ENCODE assay signal across 8 cellular contexts in the genomic region with DNA sequence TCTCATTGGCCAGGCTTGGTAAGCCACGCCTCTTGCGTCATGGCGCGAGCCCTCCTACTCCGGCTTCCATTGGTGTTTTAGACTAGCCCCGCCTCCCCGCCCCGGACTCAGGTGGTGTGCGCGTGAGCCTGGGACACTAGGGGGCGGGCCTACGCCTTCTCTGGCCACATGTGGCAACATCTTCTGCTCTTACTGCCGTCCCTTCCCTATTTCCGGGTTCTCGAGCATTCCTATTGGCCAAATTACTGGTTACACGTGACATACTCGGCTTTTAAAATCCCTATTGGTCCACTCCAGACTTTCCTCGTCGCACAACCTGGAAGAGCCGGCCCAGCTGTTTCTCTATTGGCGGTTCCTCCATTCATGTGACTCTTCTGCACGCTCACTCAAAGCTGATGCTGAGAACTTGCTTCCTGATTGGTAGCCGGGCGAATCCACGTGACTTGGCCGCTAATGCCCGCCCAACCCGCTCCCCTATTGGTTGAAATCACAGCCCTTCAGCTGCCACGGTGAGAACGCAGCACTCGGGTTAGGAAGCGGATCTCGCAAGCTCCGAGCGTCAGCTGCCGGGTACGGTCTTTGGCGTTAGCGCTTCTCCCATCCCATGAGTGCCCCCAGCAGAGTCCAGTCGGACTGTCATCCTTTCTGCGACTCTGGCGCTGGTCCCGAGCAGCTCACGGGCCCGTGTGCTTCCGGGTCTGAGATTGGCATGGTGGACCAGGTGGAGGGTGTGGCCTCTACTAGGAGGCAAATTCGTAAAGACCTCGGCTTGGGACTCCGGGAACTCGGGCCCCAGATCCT. TPM values are rescaled to one million over a fixed set of nuclear protein-coding genes. Genes with fewer than 3 reads are reported as not detected.
A peak's percentile ranks its signal among the peaks of the same experiment; 100 is the strongest.
DNase-seq lines count a peak whose midpoint lies in the region; ATAC-seq, FAIRE-seq and TF ChIP-seq lines count a peak whose summit lies in the region.

Gene BLOC1S3 (plus strand): TSS at position 523 of the 801 bp plus-strand sequence. CDS start 513 bp downstream, outside the sequence.

- H4K20me1 ChIP-seq in H1 (replicated peaks in 1 of 2; ENCODE audit: control insufficient read depth in 1 of 2, insufficient read depth in 2 of 2, low read length in 2 of 2), result peaks cover 2 to 5% of the 10 kb centered on the region in 2 experiments

- no peak within 1 kb of the TSS for H2AK5ac ChIP-seq in H1 (ENCODE audit: low read depth, low read length)
- H2AK5ac ChIP-seq in mesenchymal stem cell (ENCODE audit: low read length, severe bottlenecking), result no peak within 1 kb of the TSS

- TF ChIP-seq RAD21 in H1 (IDR thresholded peaks at IDR 0.05 in 1 of 2, conservative IDR thresholded peaks at IDR 0.05 in 1 of 2; ENCODE audit: low read depth in 2 of 2, low read length in 2 of 2), result no peak

- H3K4me2 ChIP-seq in H1 (ENCODE audit: insufficient read depth in 1 of 2, low read depth in 2 of 2, low read length in 2 of 2) (peak within 1 kb of the TSS; percentile 91), mesenchymal stem cell (ENCODE audit: low read length, poor library complexity, severe bottlenecking) (peak within 1 kb of the TSS; percentile 94)

- H4K91ac ChIP-seq in H1 (replicated peaks; ENCODE audit: insufficient read length, low read length) (no peak within 1 kb of the TSS), mesenchymal stem cell (ENCODE audit: low read length) (peak within 1 kb of the TSS; percentile 80)

- H3K4ac ChIP-seq in H1 (replicated peaks; ENCODE audit: insufficient read length, low read depth, low read length) (no peak within 1 kb of the TSS), mesenchymal stem cell (ENCODE audit: low read depth in 1 of 2, low read length in 2 of 2) (peak within 1 kb of the TSS; percentile 75 to 83)

- H2BK15ac ChIP-seq in H1 (ENCODE audit: low read length) (no peak within 1 kb of the TSS), mesenchymal stem cell (ENCODE audit: low read depth, poor library complexity, severe bottlenecking) (peak within 1 kb of the TSS; percentile 78)

- peak within 1 kb of the TSS; percentile 3 for H4K5ac ChIP-seq in H1 (ENCODE audit: insufficient read length, low read depth, low read length)

- H3K23ac ChIP-seq in H1 (ENCODE audit: insufficient read length), result no peak within 1 kb of the TSS
- peak within 1 kb of the TSS in 1 of 2 experiments; percentile 98 for H3K23ac ChIP-seq in mesenchymal stem cell (ENCODE audit: low read length in 2 of 2)

- peak; percentile 63 for ATAC-seq in GM21367 (IDR thresholded peaks at IDR 0.05; ENCODE audit: unreplicated experiment)

- peak within 1 kb of the TSS; percentile 68 to 93 (median 84) for H3K9ac ChIP-seq in H1 (replicated peaks in 1 of 4; ENCODE audit: extremely low read depth in 1 of 4, low read depth in 3 of 4, low read length in 3 of 4)
- peak within 1 kb of the TSS; percentile 98 for H3K9ac ChIP-seq in mesenchymal stem cell (ENCODE audit: low read length)

- POLR2A ChIA-PET in H1 (lab: Charles Lee; ENCODE audit: partially characterized antibody), result interaction anchor here (1.0 to 2.5 kb wide), 11 partner anchors 8 to 179 kb away, joined by 3 to 14 read pairs (median 5); partner anchors contain the start of genes GEMIN7, NKPD1 and PPP1R37

- 3% methylated on average over 49 of the region's 50 CpGs; no CpG with 5 or more reads in 1 of the 2 experiments for WGBS in H1 (ENCODE audit: extremely low coverage in 1 of 2, insufficient coverage in 1 of 2, insufficient read length in 1 of 2, insufficient replicate concordance in 2 of 2, low coverage in 1 of 2, low lambda C conversion rate in 2 of 2, missing lambda C conversion rate in 1 of 2), 2 experiments
- under 1% methylated on average over 50 of the region's 50 CpGs for WGBS in mesenchymal stem cell

- peaks cover 9% of the 10 kb centered on the region for H3K23me2 ChIP-seq in H1 (ENCODE audit: low read depth, low read length)

- CTCF ChIA-PET in H1 (lab: Charles Lee; ENCODE audit: partially characterized antibody), result interaction anchor here (0.7 to 3.8 kb wide), 11 partner anchors 9 to 107 kb away, joined by 3 to 17 read pairs (median 4); partner anchors contain the start of gene NKPD1

- H3K27me3 ChIP-seq in H1 (replicated peaks in 1 of 4; ENCODE audit: control insufficient read depth in 3 of 4, extremely low read depth in 1 of 4, insufficient read depth in 3 of 4, low read length in 3 of 4) (no peaks in the 10 kb centered on the region), mesenchymal stem cell (ENCODE audit: control insufficient read depth in 1 of 2, insufficient read depth in 1 of 2, low read length in 2 of 2) (no peaks in the 10 kb centered on the region)

- H3K36me3 ChIP-seq in H1 (ENCODE audit: control insufficient read depth in 2 of 4, insufficient read depth in 4 of 4, low read length in 3 of 4) (no peaks in the 10 kb centered on the region), mesenchymal stem cell (ENCODE audit: control insufficient read depth in 1 of 2, insufficient read depth in 2 of 2, low read depth in 1 of 2, low read length in 2 of 2) (peaks cover 3 to 15% of the 10 kb centered on the region in 2 experiments)

- H3K14ac ChIP-seq in H1 (ENCODE audit: insufficient read length) (no peak within 1 kb of the TSS), mesenchymal stem cell (ENCODE audit: low read length in 2 of 2) (peak within 1 kb of the TSS in 1 of 2 experiments; percentile 86)

- H3K79me1 ChIP-seq in H1 (ENCODE audit: low read depth, low read length), result peaks cover 8% of the 10 kb centered on the region
- peaks cover 28% of the 10 kb centered on the region for H3K79me1 ChIP-seq in mesenchymal stem cell (replicated peaks; ENCODE audit: low read length, poor library complexity, severe bottlenecking)

- H2BK12ac ChIP-seq in H1 (ENCODE audit: low read depth, low read length) (no peak within 1 kb of the TSS), mesenchymal stem cell (ENCODE audit: low read length in 2 of 2) (peak within 1 kb of the TSS in 1 of 2 experiments; percentile 19)

- in situ Hi-C loops in Caki2 (cut with HindIII; ENCODE audit: low pct_unique_long_range_greater_than_20kb, low sequenced_read_pairs), result no loop called here

- peak within 1 kb of the TSS; percentile 55 for H2BK5ac ChIP-seq in H1 (ENCODE audit: low read depth, low read length)
- peak within 1 kb of the TSS; percentile 53 for H2BK5ac ChIP-seq in mesenchymal stem cell (ENCODE audit: low read depth, low read length, poor library complexity, severe bottlenecking)

- H3K56ac ChIP-seq in H1 (replicated peaks; ENCODE audit: insufficient read length, low read depth, low read length), result peak within 1 kb of the TSS; percentile 61

- H2BK120ac ChIP-seq in H1 (replicated peaks; ENCODE audit: low read depth, low read length), result no peak within 1 kb of the TSS
- no peak within 1 kb of the TSS for H2BK120ac ChIP-seq in mesenchymal stem cell (ENCODE audit: low read depth, low read length)

- H2AFZ ChIP-seq in H1 (ENCODE audit: low read length), result peak within 1 kb of the TSS; percentile 97
- peak within 1 kb of the TSS; percentile 79 for H2AFZ ChIP-seq in mesenchymal stem cell (ENCODE audit: low read depth, low read length)

- no peak within 1 kb of the TSS for H2BK20ac ChIP-seq in H1 (ENCODE audit: low read length)

- TF ChIP-seq POLR2A in H1 (IDR thresholded peaks at IDR 0.05; ENCODE audit: control extremely low read depth in 1 of 2, low read depth in 2 of 2, low read length in 2 of 2), result no peak

- FAIRE-seq in HTR-8/SVneo (lab: Jason Lieb, UNC) (peak; percentile 92), H1 (lab: Jason Lieb, UNC) (peak; percentile 95)

- no peak within 1 kb of the TSS; the same call in 1 of the 2 replicates for H3K18ac ChIP-seq in H1 (ENCODE audit: extremely low read depth, low read length)
- H3K18ac ChIP-seq in mesenchymal stem cell (ENCODE audit: low read depth in 1 of 2, low read length in 2 of 2), result peak within 1 kb of the TSS; percentile 40 to 87

- TF ChIP-seq CTCF in H1 (IDR thresholded peaks at IDR 0.05; ENCODE audit: control extremely low read depth in 1 of 3, insufficient read depth in 1 of 3, low read depth in 1 of 3, low read length in 3 of 3), result peak; percentile 19 to 70 (median 63); a peak in 3 of 4 replicates

- H3K4me3 ChIP-seq in H1 (ENCODE audit: extremely low read depth in 1 of 4, insufficient read depth in 2 of 4, low read depth in 3 of 4, low read length in 4 of 4) (peak within 1 kb of the TSS; percentile 79 to 97 (median 93)), mesenchymal stem cell (ENCODE audit: insufficient read depth in 1 of 2, low read depth in 1 of 2, low read length in 2 of 2) (peak within 1 kb of the TSS; percentile 81 to 99)

- DNase-seq in Caki2 (ENCODE audit: low read depth) (peak; percentile 100), HTR-8/SVneo (ENCODE audit: insufficient read length, low spot score) (peak; percentile 99), NOMO-1 treated with dmso at 0.1 percent for 144 hours (lab: John Stamatoyannopoulos, UW; ENCODE audit: unreplicated experiment) (peak; percentile 99), H1 (ENCODE audit: low read depth in 1 of 2, low spot score in 2 of 2) (peak; percentile 98 to 99), mesenchymal stem cell (peak; percentile 100)
- peak; percentile 92 to 99 (median 96) for DNase-seq in activated CD8-positive, alpha-beta memory T cell treated with anti-CD3 and anti-CD28 coated beads for 48 hours (ENCODE audit: low read depth in 2 of 3, low spot score in 2 of 3)
- peak; percentile 99 for DNase-seq in stimulated activated CD8-positive, alpha-beta memory T cell treated with anti-CD3 and anti-CD28 coated beads, Interleukin-12 subunit alpha, Interleukin-12 subunit beta, amount 100 ng/mL, for 4 hours (ENCODE audit: low read depth)

- H3K9me3 ChIP-seq in H1 (ENCODE audit: insufficient read depth in 2 of 2, low read depth in 1 of 2, low read length in 1 of 2) (no peaks in the 10 kb centered on the region), mesenchymal stem cell (ENCODE audit: control insufficient read depth, low read length) (no peaks in the 10 kb centered on the region)

- H3K4me1 ChIP-seq in H1 (replicated peaks in 1 of 4; ENCODE audit: control insufficient read depth in 3 of 4, insufficient read depth in 4 of 4, low read length in 3 of 4) (peaks cover 0 to 5% (median 0%) of the 10 kb centered on the region in 4 experiments; a peak in 5 of 7 replicates), mesenchymal stem cell (ENCODE audit: control insufficient read depth, insufficient read depth, low read depth, low read length) (peaks cover 32% of the 10 kb centered on the region)

- peaks cover 0 to 9% of the 10 kb centered on the region in 2 experiments; a peak in 1 of 4 replicates for H3K79me2 ChIP-seq in H1 (ENCODE audit: control insufficient read depth in 1 of 2, insufficient read depth in 2 of 2, low read length in 2 of 2)

- no peak for TF ChIP-seq EP300 in H1 (IDR thresholded peaks at IDR 0.05; ENCODE audit: borderline replicate concordance in 1 of 2, low read depth in 2 of 2, low read length in 2 of 2)

- peak within 1 kb of the TSS; percentile 82 for H3K27ac ChIP-seq in H1 (ENCODE audit: low read depth, low read length)
- peak within 1 kb of the TSS; percentile 92 for H3K27ac ChIP-seq in mesenchymal stem cell (ENCODE audit: low read length, poor library complexity, severe bottlenecking)

- H4K8ac ChIP-seq in H1 (ENCODE audit: extremely low read depth, insufficient read depth, low read length) (peak within 1 kb of the TSS; percentile 90), mesenchymal stem cell (ENCODE audit: low read length) (peak within 1 kb of the TSS; percentile 76)

RNA-seq across cellular contexts. Expression of gene BLOC1S3, which starts in this region (rescaled TPM):
- 10.2 and 13.3 TPM in 2 replicates for total RNA-seq in Caki2 (2014; rRNA removed; shearing (Covaris generic); ENCODE audit: low replicate concordance)
- 6.0 and 8.0 TPM in 2 replicates for total RNA-seq in H1 (2021; fragmentation: NEBNext Ultra II Directional; extraction: Animal tissue kit (Norgen Biotek cat#: 25700))
- 6.1 and 7.6 TPM in 2 replicates for polyA plus RNA-seq in H1 (2011; rRNA removed)
- 3.2 TPM for polyA plus RNA-seq in H1 (2011; cell fraction: cytosol; rRNA removed)
- polyA plus RNA-seq in H1 (2011; cell fraction: nucleus; rRNA removed), result 5.1 TPM
- 4.5 to 6.2 TPM (median 5.0 TPM) in 4 replicates for polyA plus RNA-seq in H1 (2012, experiment 1 of 2)
- polyA plus RNA-seq in H1 (2012, experiment 2 of 2), result 3.8 TPM
- polyA plus RNA-seq in H1 (2013, experiment 1 of 2), result 5.2 TPM
- polyA plus RNA-seq in H1 (2013, experiment 2 of 2), result 6.0 TPM
- polyA minus RNA-seq in H1 (2011; rRNA and poly(A)+ RNA removed), result 4.8 and 6.4 TPM in 2 replicates
- polyA minus RNA-seq in H1 (2011; cell fraction: cytosol; rRNA and poly(A)+ RNA removed), result 4.0 TPM
- polyA minus RNA-seq in H1 (2011; cell fraction: nucleus; rRNA and poly(A)+ RNA removed), result 8.1 TPM
- 12.5 TPM for polyA plus RNA-seq in mesenchymal stem cell (2013, experiment 1 of 2)
- 12.4 TPM for polyA plus RNA-seq in mesenchymal stem cell (2013, experiment 2 of 2)

Comparison
In these comparisons a context has a peak if more than half of its experiments do, and no peak if none do; other contexts are left out.
1. Peak in every context shown above with its lines: DNase-seq, ATAC-seq, H3K4me3 ChIP-seq and H3K27ac ChIP-seq.